In the genomic region with DNA sequence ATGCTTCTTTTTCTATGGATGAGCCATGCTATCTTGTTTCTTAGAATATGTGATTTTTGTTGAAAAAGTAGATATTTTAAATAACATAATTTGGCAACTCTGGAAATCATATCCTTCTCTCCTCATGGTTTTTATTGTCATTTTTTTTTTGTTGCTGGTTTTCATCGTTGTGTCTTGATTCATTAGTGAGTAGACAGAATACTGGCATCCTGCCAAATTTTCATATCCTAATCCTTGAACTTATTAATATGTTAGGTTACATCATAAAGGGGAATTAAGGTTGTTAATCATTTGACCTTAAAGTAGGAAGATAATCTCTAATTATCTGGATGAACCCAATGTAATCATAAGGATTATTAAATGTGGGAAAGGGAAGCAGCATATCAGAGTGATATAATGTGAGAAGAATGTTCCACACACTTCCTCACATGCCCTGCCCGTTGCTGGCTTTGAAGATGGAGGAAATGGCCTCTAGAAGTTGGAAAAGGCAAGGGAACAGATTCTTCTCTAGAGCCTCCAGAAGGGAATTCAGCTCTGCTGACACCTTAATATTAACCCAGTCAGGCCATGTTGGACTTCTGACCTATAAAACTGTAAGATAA, we compare ENCODE assay signal across 17 cellular contexts.
DNase-seq lines count a peak whose midpoint lies in the region; ATAC-seq and TF ChIP-seq lines count a peak whose summit lies in the region.
"Had no signal": no experiment of that assay in that cellular context is flagged by ENCODE, and none has a peak within 500 bp of the region (broad histone marks: within the 10 kb centered on the region; RNA-seq: fewer than 3 reads in every experiment).

No MANE protein-coding gene starts in this region.

- H3K27me3 ChIP-seq in heart left ventricle: no peaks in the 10 kb centered on the region
- H3K27me3 ChIP-seq in thoracic aorta (replicated peaks; ENCODE audit: insufficient read depth): no peaks in the 10 kb centered on the region
- H3K27me3 ChIP-seq: transverse colon had no signal

- H3K4me1 ChIP-seq in heart left ventricle (peaks cover 0 to 7% (median 0%) of the 10 kb centered on the region in 12 donors), thoracic aorta (ENCODE audit: control insufficient read depth in 1 of 2, low read depth in 2 of 2) (peaks cover 14 to 16% of the 10 kb centered on the region in 2 donors)
- H3K4me1 ChIP-seq: parathyroid adenoma, transverse colon had no signal

- DNase-seq in heart left ventricle (peak in 1 of 5 donors; percentile 38), Right ventricle myocardium inferior (ENCODE audit: missing footprints) (no peak), foreskin fibroblast (peak; percentile 21 to 43), thoracic aorta (ENCODE audit: low spot score) (no peak), GM20000 (ENCODE audit: low spot score) (no peak), pons (ENCODE audit: low spot score) (no peak), SK-N-DZ (ENCODE audit: low spot score) (no peak)
- DNase-seq: activated naive CD4-positive, alpha-beta T cell treated with Interleukin-2 at 50 U/mL for 16 hours; erythroblast; mucosa of descending colon; NCI-H1417 treated with DMSO at 0.1 percent for 48 hours; NK-92 treated with Interleukin-12 subunit alpha and Interleukin-12 subunit beta, amount 100 ng/mL, for 24 hours; transverse colon; WERI-Rb-1 had no signal

- H3K27ac ChIP-seq in heart left ventricle (peak overlapping the region in 4 of 12 donors; percentile 4 to 59 (median 34)), thoracic aorta (peak overlapping the region; percentile 36 to 70)
- H3K27ac ChIP-seq: parathyroid adenoma, transverse colon, WERI-Rb-1 had no signal

- H3K4me3 ChIP-seq in heart left ventricle (no peak overlapping the region), foreskin fibroblast (ENCODE audit: low read depth in 1 of 2, low read length in 2 of 2) (no peak overlapping the region), thoracic aorta (no peak overlapping the region)
- H3K4me3 ChIP-seq: mucosa of descending colon, SK-N-MC, transverse colon had no signal

- peaks cover 0 to 1% (median 0%) of the 10 kb centered on the region in 9 donors for H3K36me3 ChIP-seq in heart left ventricle
- no peaks in the 10 kb centered on the region for H3K36me3 ChIP-seq in thoracic aorta
- H3K36me3 ChIP-seq: transverse colon, WERI-Rb-1 had no signal

- 23 to 29% (median 25%) methylated on average over 2 of the region's 2 CpGs for WGBS in heart left ventricle, 4 donors

- peaks cover 0 to 25% (median 16%) of the 10 kb centered on the region in 12 donors for H3K9me3 ChIP-seq in heart left ventricle
- peaks cover 11% of the 10 kb centered on the region for H3K9me3 ChIP-seq in thoracic aorta
- H3K9me3 ChIP-seq: transverse colon had no signal

- TF ChIP-seq CTCF in heart left ventricle (IDR thresholded peaks at IDR 0.05) (no peak), foreskin fibroblast (IDR thresholded peaks at IDR 0.05; ENCODE audit: low read depth, low read length) (no peak), thoracic aorta (IDR thresholded peaks at IDR 0.05) (no peak), GM20000 (IDR thresholded peaks at IDR 0.05; ENCODE audit: extremely low read depth, missing control alignments) (no peak)

- intact Hi-C loops in heart left ventricle (cut with DNase I) (loop anchor here in 1 of 10 donors (10.0 kb wide), 1 partner anchor 49 kb away; no protein-coding TSS in a partner anchor), Right ventricle myocardium inferior (cut with DNase I) (no loop called here)

- ATAC-seq in heart left ventricle (peak in 3 of 4 donors; percentile 50 to 77 (median 75)), Right ventricle myocardium inferior (no peak), SK-N-SH treated with all-trans-retinoic acid at 6 μM for 48 hours (peak; percentile 82), thoracic aorta (ENCODE audit: insufficient number of reproducible peaks, low FRiP score, low read depth) (peak; percentile 53)
- ATAC-seq: mucosa of descending colon had no signal

- TF ChIP-seq POLR2A in heart left ventricle (IDR thresholded peaks at IDR 0.05): no peak

TF ChIP-seq in SK-N-SH treated with all-trans-retinoic acid at 6 μM for 48 hours, 23 proteins besides CTCF, POLR2A, EP300 and RAD21:
- TF ChIP-seq ZNF8 (CRISPR knock-in tag; IDR thresholded peaks at IDR 0.05) (no peak), TOX (CRISPR knock-in tag; IDR thresholded peaks at IDR 0.05; ENCODE audit: borderline replicate concordance) (peak; percentile 80; the same call in 1 of the 2 replicates), RARB (CRISPR knock-in tag; IDR thresholded peaks at IDR 0.05) (peak; percentile 67; the same call in 1 of the 2 replicates), ZC3H10 (CRISPR knock-in tag; IDR thresholded peaks at IDR 0.05) (peak; percentile 49; the same call in 1 of the 2 replicates), ZNF70 (CRISPR knock-in tag; IDR thresholded peaks at IDR 0.05) (no peak)

Comparison
In these comparisons a context has a peak if more than half of its experiments do, and no peak if none do; other contexts are left out.
1. DNase-seq: peak in foreskin fibroblast (2 of 2); none in Right ventricle myocardium inferior (single experiment), thoracic aorta (single experiment), GM20000 (single experiment), pons (single experiment) and SK-N-DZ (single experiment).